Comparison of ENCODE assay signal across 21 cellular contexts in the genomic region with DNA sequence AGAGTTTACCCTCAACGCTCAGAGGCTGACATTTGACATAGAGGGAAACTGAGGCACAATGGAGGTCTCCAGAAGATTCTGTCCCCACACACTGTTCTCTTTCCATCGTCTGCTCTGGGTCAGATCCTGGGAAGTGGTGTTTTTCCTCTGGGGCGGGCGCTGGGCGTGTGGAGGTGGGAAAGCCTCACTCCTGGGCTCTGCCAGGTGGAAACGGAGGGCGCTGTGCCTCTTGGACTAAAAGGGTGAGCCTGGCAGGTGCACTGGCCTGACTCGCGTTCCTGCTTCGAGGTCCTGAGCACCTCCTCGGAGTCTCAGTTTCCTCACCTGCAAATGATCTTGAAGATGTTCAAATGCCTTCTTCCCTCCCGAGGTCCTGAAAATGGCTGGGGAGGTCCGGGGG. TPM values are rescaled to one million over a fixed set of nuclear protein-coding genes. Genes with fewer than 3 reads are reported as not detected.
"Had no signal": no experiment of that assay in that cellular context is flagged by ENCODE, and none has a peak within 500 bp of the region (broad histone marks: within the 10 kb centered on the region; RNA-seq: fewer than 3 reads in every experiment).

No MANE protein-coding gene starts in this region.

- H3K27ac Mint-ChIP-seq: naive thymus-derived CD8-positive, alpha-beta T cell; type B pancreatic cell had no signal

- H3K36me3 Mint-ChIP-seq: naive thymus-derived CD8-positive, alpha-beta T cell; type B pancreatic cell had no signal

- H3K9me3 ChIP-seq: colonic mucosa, heart right ventricle, mucosa of descending colon, sigmoid colon, suprapubic skin, thyroid gland, uterus had no signal

- H3K27ac ChIP-seq: colonic mucosa, skin epidermis, suprapubic skin, thyroid gland had no signal

- DNase-seq: cerebellar nuclear complex; colonic mucosa; dermis blood vessel endothelial cell; erythroblast; foreskin melanocyte; heart right ventricle; hypothalamus; kidney glomerular epithelial cell; mucosa of descending colon; naive thymus-derived CD8-positive, alpha-beta T cell; sigmoid colon; stimulated activated CD4-positive, alpha-beta T cell treated with anti-CD3 and anti-CD28 coated beads, Interleukin-2, amount 100 ng/mL, for 48 hours; stimulated activated naive CD4-positive, alpha-beta T cell treated with Interleukin-2 at 50 U/mL for 16 hours; thyroid gland; uterus had no signal

- H3K36me3 ChIP-seq: colonic mucosa, heart right ventricle, sigmoid colon, suprapubic skin, thyroid gland, uterus had no signal

- H3K4me3 Mint-ChIP-seq: naive thymus-derived CD8-positive, alpha-beta T cell; type B pancreatic cell had no signal

- H3K9me3 Mint-ChIP-seq: naive thymus-derived CD8-positive, alpha-beta T cell; type B pancreatic cell had no signal

- H3K27me3 ChIP-seq: colonic mucosa, thyroid gland, uterus had no signal

- H3K4me1 ChIP-seq: colonic mucosa, thyroid gland had no signal

- ATAC-seq: mucosa of descending colon; naive thymus-derived CD8-positive, alpha-beta T cell had no signal

- FAIRE-seq: endothelial cell of umbilical vein, islet of Langerhans had no signal

- H3K4me3 ChIP-seq: colonic mucosa, heart right ventricle, mucosa of descending colon, sigmoid colon, skin epidermis, thyroid gland, uterus had no signal

- H3K4me1 Mint-ChIP-seq: naive thymus-derived CD8-positive, alpha-beta T cell had no signal

RNA-seq across cellular contexts. Expression of a gene that starts 25.7 kb away (rescaled TPM):
- total RNA-seq: dermis blood vessel endothelial cell, endothelial cell of umbilical vein, pulmonary artery endothelial cell had no signal
- polyA plus RNA-seq: endothelial cell of umbilical vein had no signal
